Comparison of ENCODE assay signal across 1 cellular context in genomic region chr4:52628974-52629373, GRCh38.
TF ChIP-seq lines count a peak whose summit lies in the region.

No MANE protein-coding gene starts in this region.

TF ChIP-seq in GM12878, 131 proteins besides CTCF, POLR2A, EP300 and RAD21:
- TF ChIP-seq BMI1 (IDR thresholded peaks at IDR 0.05; ENCODE audit: borderline replicate concordance) (no peak), NRF1 (conservative IDR thresholded peaks at IDR 0.05; ENCODE audit: low read depth, low read length) (no peak), CREB1 (IDR thresholded peaks at IDR 0.05; ENCODE audit: low read depth) (no peak), ZNF622 (IDR thresholded peaks at IDR 0.05) (no peak)
